Comparison of ENCODE assay signal across 8 cellular contexts in the genomic region with DNA sequence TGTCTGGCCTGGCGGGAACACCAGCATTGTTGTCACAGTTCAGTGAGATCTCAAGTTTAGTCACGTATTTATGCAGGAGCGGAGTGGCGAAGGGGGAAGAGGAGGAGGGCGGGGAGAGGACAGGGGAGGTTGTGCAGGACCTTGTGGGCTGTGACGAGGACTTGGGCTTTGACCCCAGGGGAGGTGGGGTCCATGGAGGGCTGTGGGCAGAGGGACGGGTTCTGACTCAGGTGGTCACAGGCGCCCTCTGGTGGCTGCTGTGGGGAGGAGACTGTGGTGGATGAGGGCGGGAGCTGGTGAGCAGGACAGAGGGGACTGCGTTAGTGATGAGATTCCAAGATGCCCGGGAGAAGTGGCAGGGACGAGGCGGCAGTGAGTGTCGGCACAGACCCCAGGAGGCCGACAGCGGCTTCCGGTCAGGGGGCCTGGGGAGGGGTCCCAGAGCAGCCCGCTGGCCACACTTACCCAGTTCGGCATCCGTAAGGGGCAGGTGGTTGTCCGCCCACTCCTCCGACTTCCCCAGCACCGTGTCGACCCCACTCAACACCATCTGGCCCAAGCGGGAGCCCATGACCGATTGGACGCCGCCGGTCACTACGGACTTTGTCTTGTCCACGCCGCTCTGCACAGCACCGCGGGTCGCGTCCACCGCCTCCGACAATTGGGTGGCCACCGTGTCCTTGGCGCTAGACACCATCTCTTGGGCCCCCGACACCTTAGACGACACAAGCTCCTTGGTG. TPM values are rescaled to one million over a fixed set of nuclear protein-coding genes. Genes with fewer than 3 reads are reported as not detected.
A peak's percentile ranks its signal among the peaks of the same experiment; 100 is the strongest.
DNase-seq lines count a peak whose midpoint lies in the region; ATAC-seq and TF ChIP-seq lines count a peak whose summit lies in the region.

No MANE protein-coding gene starts in this region.

- peak in 1 of 3 donors; percentile 75 for TF ChIP-seq CTCF in lower leg skin (IDR thresholded peaks at IDR 0.05)

- H3K4me1 Mint-ChIP-seq in dendritic cell treated with granulocyte-macrophage colony-stimulating factor and Interleukin-4, amounts not matched to agents 40 ng/mL and 50 ng/mL, for 4 days (ENCODE audit: low read depth) = peaks cover 13% of the 10 kb centered on the region

- H3K27ac Mint-ChIP-seq in dendritic cell treated with granulocyte-macrophage colony-stimulating factor and Interleukin-4, amounts not matched to agents 40 ng/mL and 50 ng/mL, for 4 days = peak overlapping the region; percentile 70

- no peak overlapping the region for H3K4me3 ChIP-seq in lower leg skin (ENCODE audit: low read depth, poor library complexity, severe bottlenecking)

- ATAC-seq in HG02970 (IDR thresholded peaks at IDR 0.05; ENCODE audit: low FRiP score, unreplicated experiment) = no peak

- H3K9me3 Mint-ChIP-seq in dendritic cell treated with granulocyte-macrophage colony-stimulating factor and Interleukin-4, amounts not matched to agents 40 ng/mL and 50 ng/mL, for 4 days = no peaks in the 10 kb centered on the region

- no peaks in the 10 kb centered on the region for H3K27me3 Mint-ChIP-seq in dendritic cell treated with granulocyte-macrophage colony-stimulating factor and Interleukin-4, amounts not matched to agents 40 ng/mL and 50 ng/mL, for 4 days

- peak; percentile 47 to 76 (median 72) for DNase-seq in NCI-H1417 (lab: John Stamatoyannopoulos, UW)
- DNase-seq in NCI-H1417 treated with DMSO at 0.1 percent for 48 hours (lab: John Stamatoyannopoulos, UW) = no peak
- peak; percentile 77 for DNase-seq in NCI-H2029 (lab: John Stamatoyannopoulos, UW)
- DNase-seq in activated CD4-positive, alpha-beta T cell treated with anti-CD3 and anti-CD28 coated beads for 48 hours = peak; percentile 78
- DNase-seq in lower leg skin (ENCODE audit: low spot score in 2 of 2) = peak; percentile 42 to 93
- DNase-seq in stimulated activated CD8-positive, alpha-beta memory T cell treated with anti-CD3 and anti-CD28 coated beads, Interleukin-15, amount 100 ng/mL, for 1 hour (ENCODE audit: low read depth) = peak; percentile 57

- H3K4me3 Mint-ChIP-seq in dendritic cell treated with granulocyte-macrophage colony-stimulating factor and Interleukin-4, amounts not matched to agents 40 ng/mL and 50 ng/mL, for 4 days = no peak overlapping the region

- intact Hi-C loops in dendritic cell treated with granulocyte-macrophage colony-stimulating factor and Interleukin-4, amounts not matched to agents 40 ng/mL and 50 ng/mL, for 4 days (cut with micrococcal nuclease) = loop anchor here (2.0 kb wide), 1 partner anchor 43 kb away; no protein-coding TSS in a partner anchor
- intact Hi-C loops in lower leg skin (cut with DNase I; ENCODE audit: low total_unique reads) = loop anchor here (5.0 kb wide), 1 partner anchor 39 kb away; no protein-coding TSS in a partner anchor

- TF ChIP-seq POLR2A in lower leg skin (IDR thresholded peaks at IDR 0.05) = no peak

- 77 to 84% methylated on average over 41 to 42 of the region's 42 CpGs for WGBS in lower leg skin, 2 donors

- peaks cover 98% of the 10 kb centered on the region for H3K36me3 Mint-ChIP-seq in dendritic cell treated with granulocyte-macrophage colony-stimulating factor and Interleukin-4, amounts not matched to agents 40 ng/mL and 50 ng/mL, for 4 days (ENCODE audit: low read depth)

RNA-seq across cellular contexts. Expression of a gene that starts 15.7 kb away (rescaled TPM):
- total RNA-seq in lower leg skin = 10 to 100 TPM; 59.6 to 92.3 (median 68.5) TPM

RNA-seq across cellular contexts. Expression of a gene that starts 20.2 kb away (rescaled TPM):
- 10 to 100 TPM in 3 of 4 donors, 1 to 10 TPM in 1; 8.0 to 34.4 (median 15.3) TPM for total RNA-seq in lower leg skin

RNA-seq across cellular contexts. Expression of a gene that starts 51.0 kb away (rescaled TPM):
- total RNA-seq in lower leg skin = 1 to 10 TPM in 1 of 4 donors, not detected in 3; 1.4 TPM

RNA-seq across cellular contexts. Expression of a gene that starts 57.6 kb away (rescaled TPM):
- 1 to 10 TPM in 2 of 4 donors, under 1 TPM in 2; 0.53 to 2.4 (median 1.1) TPM for total RNA-seq in lower leg skin
